In genomic region chr19:1884291-1884718, GRCh38 we compare ENCODE assay signal across 1 cellular context.
TF ChIP-seq lines count a peak whose summit lies in the region.

No MANE protein-coding gene starts in this region.

TF ChIP-seq in IMR-90, 13 proteins besides CTCF, POLR2A, EP300 and RAD21 (continued from another document):
- TF ChIP-seq USF2 (IDR thresholded peaks at IDR 0.05; ENCODE audit: low read depth, low read length) (no peak), NFE2L2 (IDR thresholded peaks at IDR 0.05; ENCODE audit: low read depth, low read length) (no peak)
